Comparison of ENCODE assay signal across 14 cellular contexts in genomic region chr2:106116248-106116647, GRCh38.
"Had no signal": no experiment of that assay in that cellular context is flagged by ENCODE, and none has a peak within 500 bp of the region (broad histone marks: within the 10 kb centered on the region; RNA-seq: fewer than 3 reads in every experiment).

No MANE protein-coding gene starts in this region.

- H3K4me3 Mint-ChIP-seq: activated CD8-positive, alpha-beta memory T cell treated with anti-CD3 and anti-CD28 coated beads, Interleukin-2, amount 10 ng/mL, durations not matched to agents 7 days and 5 days; activated T-cell treated with anti-CD3 and anti-CD28 coated beads, Interleukin-2, amount 50 U/mL, for 4 hours; endodermal cell had no signal

- H3K27ac Mint-ChIP-seq: endodermal cell had no signal

- H3K9me3 ChIP-seq: body of pancreas had no signal

- H3K27ac ChIP-seq: body of pancreas had no signal

- H3K27me3 Mint-ChIP-seq: activated CD8-positive, alpha-beta memory T cell treated with anti-CD3 and anti-CD28 coated beads, Interleukin-2, amount 10 ng/mL, durations not matched to agents 7 days and 5 days had no signal

- ATAC-seq: activated CD8-positive, alpha-beta memory T cell treated with anti-CD3 and anti-CD28 coated beads, Interleukin-2, amount 10 ng/mL, durations not matched to agents 7 days and 5 days; activated T-cell treated with anti-CD3 and anti-CD28 coated beads, Interleukin-2, amount 50 U/mL, for 4 hours; body of pancreas; left lobe of liver had no signal

- H3K27me3 ChIP-seq: body of pancreas had no signal

- DNase-seq: activated CD4-positive, alpha-beta T cell treated with anti-CD3 and anti-CD28 coated beads, Interleukin-2, amount 50 U/mL, for 1 hour; activated CD4-positive, CD25-positive, alpha-beta regulatory T cell; activated gamma-delta T cell treated with Interleukin-2 at 50 U/mL for 16 hours; activated T-cell treated with anti-CD3 and anti-CD28 coated beads, Interleukin-2, amount 50 U/mL, for 4 hours; body of pancreas; central memory CD4-positive, alpha-beta T cell; endodermal cell; glutamatergic neuron; mesenchymal stem cell; stimulated activated CD4-positive, alpha-beta T cell treated with anti-CD3 and anti-CD28 coated beads, Interleukin-15, amount 100 ng/mL, for 24 hours; stimulated activated CD4-positive, alpha-beta T cell treated with anti-CD3 and anti-CD28 coated beads, Interleukin-4, amount 100 ng/mL, for 24 hours; T-helper 2 cell had no signal

- H3K4me3 ChIP-seq: body of pancreas had no signal

- H3K9me3 Mint-ChIP-seq: activated T-cell treated with anti-CD3 and anti-CD28 coated beads, Interleukin-2, amount 50 U/mL, for 4 hours; endodermal cell had no signal
